Comparison of ENCODE assay signal across 19 cellular contexts in genomic region chr21:26513212-26513611, GRCh38. TPM values are rescaled to one million over a fixed set of nuclear protein-coding genes. Genes with fewer than 3 reads are reported as not detected.
DNase-seq lines count a peak whose midpoint lies in the region; ATAC-seq and TF ChIP-seq lines count a peak whose summit lies in the region.
"Had no signal": no experiment of that assay in that cellular context is flagged by ENCODE, and none has a peak within 500 bp of the region (broad histone marks: within the 10 kb centered on the region; RNA-seq: fewer than 3 reads in every experiment).

No MANE protein-coding gene starts in this region.

- H3K27ac Mint-ChIP-seq in activated naive CD8-positive, alpha-beta T cell treated with anti-CD3 and anti-CD28 coated beads for 36 hours, result no peak overlapping the region
- H3K27ac Mint-ChIP-seq: activated B cell treated with CpG ODN at 0.5 μM for 24 hours; brain; CD8-positive, alpha-beta T cell had no signal

- BruUV-seq in A673 (replicated peaks; lab: Mats Ljungman, UMichigan) (no TSS peak), mammary epithelial cell (replicated peaks; lab: Mats Ljungman, UMichigan) (no TSS peak)

- no peaks in the 10 kb centered on the region for H3K79me2 ChIP-seq in mammary epithelial cell (ENCODE audit: insufficient read depth, low read length)

- H3K4me1 Mint-ChIP-seq in activated naive CD8-positive, alpha-beta T cell treated with anti-CD3 and anti-CD28 coated beads for 36 hours, result no peaks in the 10 kb centered on the region
- H3K4me1 Mint-ChIP-seq: activated B cell treated with CpG ODN at 0.5 μM for 24 hours had no signal

- no peaks in the 10 kb centered on the region for H3K36me3 Mint-ChIP-seq in activated naive CD8-positive, alpha-beta T cell treated with anti-CD3 and anti-CD28 coated beads for 36 hours
- H3K36me3 Mint-ChIP-seq: CD8-positive, alpha-beta T cell had no signal

- no peak overlapping the region for H3K4me2 ChIP-seq in mammary epithelial cell (ENCODE audit: insufficient read depth, low read depth, low read length)

- no peak overlapping the region for H3K27ac ChIP-seq in A673 (ENCODE audit: low read depth, low read length, poor library complexity, severe bottlenecking)
- H3K27ac ChIP-seq in mammary epithelial cell (ENCODE audit: insufficient read depth, low read depth, low read length), result peak overlapping the region; percentile 30
- H3K27ac ChIP-seq in lower lobe of right lung, result no peak overlapping the region
- H3K27ac ChIP-seq: heart left ventricle had no signal

- DNase-seq in A673 (ENCODE audit: low spot score), result peak; percentile 23
- DNase-seq in MG63, result peak; percentile 90
- DNase-seq in mammary epithelial cell, result peak; percentile 72
- DNase-seq in glomerular endothelial cell (ENCODE audit: extremely low read depth, low read depth, low spot score), result peak; percentile 44
- no peak for DNase-seq in mucosa of gallbladder (ENCODE audit: low spot score)
- DNase-seq in lower lobe of right lung, result no peak
- DNase-seq in activated naive CD8-positive, alpha-beta T cell treated with anti-CD3 and anti-CD28 coated beads for 36 hours, result no peak
- DNase-seq: activated B cell treated with CpG ODN at 0.5 μM for 24 hours; activated CD8-positive, alpha-beta memory T cell treated with anti-CD3 and anti-CD28 coated beads for 24 hours; activated effector memory CD4-positive, alpha-beta T cell treated with anti-CD3 and anti-CD28 coated beads, Interleukin-2, amount 50 U/mL, for 16 hours; CD8-positive, alpha-beta T cell; effector CD4-positive, alpha-beta T cell; heart left ventricle; NCI-H1092 treated with DMSO at 0.1 percent for 48 hours; NCI-H2171; stimulated activated CD4-positive, alpha-beta T cell treated with anti-CD3 and anti-CD28 coated beads, Interleukin-2, amount 100 ng/mL, for 48 hours had no signal

- dilution Hi-C loops in mammary epithelial cell (cut with HindIII; ENCODE audit: low sequenced_read_pairs), result no loop called here

- no peak overlapping the region for H3K9ac ChIP-seq in mammary epithelial cell (ENCODE audit: insufficient read depth, low read length)

- in situ Hi-C loops in mammary epithelial cell (cut with MboI; ENCODE audit: low sequenced_read_pairs in 2 of 2), result no loop called here

- H3K4me1 ChIP-seq in A673 (ENCODE audit: insufficient read depth, low read length, poor library complexity, severe bottlenecking) (peaks cover 22% of the 10 kb centered on the region), mammary epithelial cell (ENCODE audit: insufficient read depth, low read length) (peaks cover 12% of the 10 kb centered on the region), lower lobe of right lung (no peaks in the 10 kb centered on the region)

- H2AFZ ChIP-seq in mammary epithelial cell (ENCODE audit: low read depth, low read length), result peak overlapping the region; percentile 42

- intact Hi-C loops in A673 (cut with micrococcal nuclease; ENCODE audit: unreplicated experiment), result no loop called here
- intact Hi-C loops in mammary epithelial cell (cut with micrococcal nuclease), result no loop called here
- intact Hi-C loops in lower lobe of right lung (cut with DNase I), result no loop called here

- no peaks in the 10 kb centered on the region for H3K27me3 Mint-ChIP-seq in activated naive CD8-positive, alpha-beta T cell treated with anti-CD3 and anti-CD28 coated beads for 36 hours
- H3K27me3 Mint-ChIP-seq: activated B cell treated with CpG ODN at 0.5 μM for 24 hours, brain had no signal

- H3K9me3 Mint-ChIP-seq in activated naive CD8-positive, alpha-beta T cell treated with anti-CD3 and anti-CD28 coated beads for 36 hours, result no peaks in the 10 kb centered on the region
- H3K9me3 Mint-ChIP-seq: CD8-positive, alpha-beta T cell had no signal

- H3K4me3 Mint-ChIP-seq in activated naive CD8-positive, alpha-beta T cell treated with anti-CD3 and anti-CD28 coated beads for 36 hours, result no peak overlapping the region
- H3K4me3 Mint-ChIP-seq: activated B cell treated with CpG ODN at 0.5 μM for 24 hours; brain; CD8-positive, alpha-beta T cell had no signal

- WGBS in mammary epithelial cell (ENCODE audit: low coverage, missing lambda C conversion rate), result 0% methylated on average over 1 of the region's 1 CpG

- TF ChIP-seq CTCF in A673 (conservative IDR thresholded peaks at IDR 0.05; ENCODE audit: low read depth, low read length) (no peak), mammary epithelial cell (conservative IDR thresholded peaks at IDR 0.05 in 1 of 2, IDR thresholded peaks at IDR 0.05 in 1 of 2; ENCODE audit: extremely low read depth in 1 of 2, insufficient read depth in 1 of 2, low read depth in 1 of 2, low read length in 2 of 2) (no peak), lower lobe of right lung (IDR thresholded peaks at IDR 0.05) (no peak)

- no peaks in the 10 kb centered on the region for H3K27me3 ChIP-seq in A673 (replicated peaks; ENCODE audit: insufficient read depth, low read depth, low read length, poor library complexity)
- H3K27me3 ChIP-seq in MG63, result no peaks in the 10 kb centered on the region
- no peaks in the 10 kb centered on the region for H3K27me3 ChIP-seq in mammary epithelial cell (ENCODE audit: insufficient read depth, low read length)
- no peaks in the 10 kb centered on the region for H3K27me3 ChIP-seq in lower lobe of right lung (ENCODE audit: low read depth)
- H3K27me3 ChIP-seq: heart left ventricle had no signal

- no peaks in the 10 kb centered on the region for H4K20me1 ChIP-seq in mammary epithelial cell (ENCODE audit: insufficient read depth, low read length)

- H3K4me3 ChIP-seq in A673 (ENCODE audit: low read depth, low read length, poor library complexity, severe bottlenecking), result no peak overlapping the region
- no peak overlapping the region for H3K4me3 ChIP-seq in MG63
- H3K4me3 ChIP-seq in mammary epithelial cell (replicated peaks in 1 of 3; ENCODE audit: insufficient read depth in 1 of 3, low read depth in 2 of 3, low read length in 3 of 3), result no peak overlapping the region
- no peak overlapping the region for H3K4me3 ChIP-seq in lower lobe of right lung
- H3K4me3 ChIP-seq: heart left ventricle had no signal

- CTCF ChIA-PET in A673 (lab: Charles Lee) (no interaction called here), mammary epithelial cell (lab: Charles Lee; ENCODE audit: low non-redundant PET) (no interaction called here)

- no peak for ATAC-seq in HG03025 (IDR thresholded peaks at IDR 0.05; ENCODE audit: low FRiP score, unreplicated experiment)
- no peak for ATAC-seq in lower lobe of right lung
- ATAC-seq: CD8-positive, alpha-beta T cell; heart left ventricle; sciatic nerve had no signal

- POLR2A ChIA-PET in A673 (lab: Charles Lee; ENCODE audit: low non-redundant PET), result no interaction called here

- H3K36me3 ChIP-seq in A673 (ENCODE audit: insufficient read depth, low read length, poor library complexity, severe bottlenecking) (no peaks in the 10 kb centered on the region), MG63 (no peaks in the 10 kb centered on the region), mammary epithelial cell (ENCODE audit: insufficient read depth, low read length) (no peaks in the 10 kb centered on the region), lower lobe of right lung (no peaks in the 10 kb centered on the region)
- H3K36me3 ChIP-seq: heart left ventricle had no signal

- no peaks in the 10 kb centered on the region for H3K9me3 ChIP-seq in A673 (ENCODE audit: low read depth, low read length, poor library complexity, severe bottlenecking)
- H3K9me3 ChIP-seq in MG63, result peaks cover 1% of the 10 kb centered on the region; the same call in 1 of the 2 replicates
- no peaks in the 10 kb centered on the region for H3K9me3 ChIP-seq in mammary epithelial cell (replicated peaks; ENCODE audit: insufficient read depth, low read length)
- no peaks in the 10 kb centered on the region for H3K9me3 ChIP-seq in lower lobe of right lung

RNA-seq across cellular contexts. Expression of gene CYYR1, which starts 59.9 kb away (rescaled TPM):
- 89.1 and 96.4 TPM in 2 replicates for total RNA-seq in A673 (2021)
- total RNA-seq in MG63 (2014; rRNA removed; shearing (Covaris generic); ENCODE audit: low replicate concordance), result not detected in 2 replicates
- total RNA-seq in mammary epithelial cell, result 1 to 10 TPM; 3.0 to 5.2 TPM
- polyA plus RNA-seq in mammary epithelial cell, result 1.0 TPM
- 0.72 TPM for polyA minus RNA-seq in mammary epithelial cell
- total RNA-seq in glomerular endothelial cell, result 24.1 and 28.2 TPM in 2 replicates
- total RNA-seq in mucosa of gallbladder, result 10.5 TPM
- total RNA-seq in lower lobe of right lung, result 28.1 TPM
- total RNA-seq in activated naive CD8-positive, alpha-beta T cell treated with anti-CD3 and anti-CD28 coated beads for 36 hours, result not detected
- total RNA-seq: activated B cell treated with CpG ODN at 0.5 μM for 24 hours; CD8-positive, alpha-beta T cell had no signal

Comparison
In these comparisons a context has a peak if more than half of its experiments do, and no peak if none do; other contexts are left out.
1. DNase-seq: peak in A673 (single experiment), MG63 (single experiment), mammary epithelial cell (single experiment) and glomerular endothelial cell (single experiment); none in mucosa of gallbladder (single experiment), lower lobe of right lung (single experiment) and activated naive CD8-positive, alpha-beta T cell treated with anti-CD3 and anti-CD28 coated beads for 36 hours (single experiment).